ENCODE assay signal across 2 cellular contexts in genomic region chr12:95815635-95816212, GRCh38.
TF ChIP-seq lines count a peak whose summit lies in the region.

No MANE protein-coding gene starts in this region.

TF ChIP-seq in HCT116, 20 proteins besides CTCF, POLR2A, EP300 and RAD21:
- TF ChIP-seq REST (IDR thresholded peaks at IDR 0.05; ENCODE audit: low read depth) (no peak), TCF7L2 (IDR thresholded peaks at IDR 0.05; ENCODE audit: borderline replicate concordance, extremely low read depth, insufficient read depth, insufficient read length) (no peak), YY1 (IDR thresholded peaks at IDR 0.05; ENCODE audit: extremely low read depth, insufficient replicate concordance, low read depth, low read length) (no peak)

TF ChIP-seq in endothelial cell of umbilical vein, 7 proteins besides CTCF, POLR2A, EP300 and RAD21:
- TF ChIP-seq MAX (IDR thresholded peaks at IDR 0.05; ENCODE audit: insufficient read depth, insufficient read length) (no peak), GATA2 (IDR thresholded peaks at IDR 0.05; ENCODE audit: insufficient read depth, insufficient read length, low read depth, low read length) (no peak), POLR2AphosphoS5 (IDR thresholded peaks at IDR 0.05; ENCODE audit: insufficient read depth, low read depth, low read length) (no peak)
TF ChIP-seq in endothelial cell of umbilical vein: peak in this region for 0.
